ENCODE assay signal across 14 cellular contexts in the genomic region with DNA sequence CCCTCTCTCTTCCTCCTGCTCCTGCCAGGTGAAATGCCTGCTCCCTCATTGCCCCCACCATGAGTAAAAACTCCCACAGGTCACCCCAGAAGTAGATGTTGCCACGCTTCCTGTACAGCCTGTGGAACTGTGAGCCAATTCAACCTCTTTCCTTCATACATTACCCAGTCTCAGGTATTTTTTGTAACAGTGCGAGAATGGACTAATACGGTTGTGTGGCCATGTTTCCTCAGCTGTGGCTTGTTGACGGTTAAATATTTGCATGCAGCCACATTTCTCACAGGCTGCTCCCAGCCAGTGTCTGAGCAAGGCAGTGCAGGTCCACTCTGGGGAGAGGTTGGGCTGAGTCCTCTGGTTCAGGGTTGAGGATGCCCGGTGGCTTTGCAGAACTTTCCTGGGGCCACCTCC. TPM values are rescaled to one million over a fixed set of nuclear protein-coding genes. Genes with fewer than 3 reads are reported as not detected.
A peak's percentile ranks its signal among the peaks of the same experiment; 100 is the strongest.
DNase-seq lines count a peak whose midpoint lies in the region; ATAC-seq and TF ChIP-seq lines count a peak whose summit lies in the region.
"Had no signal": no experiment of that assay in that cellular context is flagged by ENCODE, and none has a peak within 500 bp of the region (broad histone marks: within the 10 kb centered on the region; RNA-seq: fewer than 3 reads in every experiment).

No MANE protein-coding gene starts in this region.

- peak; percentile 50 for DNase-seq in DMS53 (lab: John Stamatoyannopoulos, UW)
- DNase-seq in DMS53 treated with DMSO at 0.1 percent for 48 hours (lab: John Stamatoyannopoulos, UW; ENCODE audit: unreplicated experiment): no peak
- no peak for DNase-seq in dorsolateral prefrontal cortex
- no peak for DNase-seq in activated CD8-positive, alpha-beta memory T cell treated with anti-CD3 and anti-CD28 coated beads, Interleukin-2, amount 50 U/mL, for 4 hours
- no peak for DNase-seq in NCI-H1436 (lab: John Stamatoyannopoulos, UW)
- DNase-seq in PC-3: no peak
- DNase-seq: islet precursor cell; NCI-H2171; occipital lobe; stimulated activated CD4-positive, alpha-beta T cell treated with anti-CD3 and anti-CD28 coated beads, Interleukin-4, amount 100 ng/mL, for 24 hours; tibial artery had no signal

- no peak overlapping the region for H3K4me2 ChIP-seq in PC-3 (ENCODE audit: low read length)

- no peak overlapping the region for H2AFZ ChIP-seq in PC-3 (ENCODE audit: low read length)

- no peak overlapping the region for H3K27ac ChIP-seq in dorsolateral prefrontal cortex
- no peak overlapping the region for H3K27ac ChIP-seq in PC-3 (ENCODE audit: low read length)
- H3K27ac ChIP-seq: 22Rv1, tibial artery had no signal

- H3K79me2 ChIP-seq in PC-3 (ENCODE audit: low read length): no peaks in the 10 kb centered on the region

- ATAC-seq in HG02623 (IDR thresholded peaks at IDR 0.05; ENCODE audit: unreplicated experiment) (peak; percentile 70), HG03442 (IDR thresholded peaks at IDR 0.05; ENCODE audit: unreplicated experiment) (peak; percentile 71), PC-3 (no peak)

- POLR2A ChIA-PET in PC-3 (lab: Charles Lee; ENCODE audit: unreplicated experiment): no interaction called here

- CTCF ChIA-PET in PC-3 (lab: Charles Lee): interaction anchor here (0.7 kb wide), 1 partner anchor 10 kb away, joined by 3 read pairs; no protein-coding TSS in a partner anchor

- H3F3A ChIP-seq in PC-3 (ENCODE audit: low read length, unreplicated experiment): no peaks in the 10 kb centered on the region

- peaks cover 8% of the 10 kb centered on the region for H3K4me1 ChIP-seq in PC-3 (ENCODE audit: insufficient read depth, low read length)

- H4K20me1 ChIP-seq in PC-3 (ENCODE audit: low read length): no peaks in the 10 kb centered on the region

- no peaks in the 10 kb centered on the region for H3K36me3 ChIP-seq in PC-3 (ENCODE audit: low read depth, low read length)
- H3K36me3 ChIP-seq: tibial artery had no signal

- H3K4me3 ChIP-seq in dorsolateral prefrontal cortex (no peak overlapping the region), PC-3 (ENCODE audit: low read length) (no peak overlapping the region)
- H3K4me3 ChIP-seq: tibial artery had no signal

- H3K9me2 ChIP-seq in PC-3 (replicated peaks; ENCODE audit: low read length): no peaks in the 10 kb centered on the region

- intact Hi-C loops in dorsolateral prefrontal cortex (cut with DNase I): loop anchor here (5.0 to 10.0 kb wide), 2 partner anchors 543 to 706 kb away; no protein-coding TSS in a partner anchor
- intact Hi-C loops in PC-3 (cut with micrococcal nuclease): no loop called here

- no peak overlapping the region for H3K9ac ChIP-seq in PC-3 (ENCODE audit: low read length)

- TF ChIP-seq CTCF in dorsolateral prefrontal cortex (IDR thresholded peaks at IDR 0.05 in 54 of 56, conservative IDR thresholded peaks at IDR 0.05 in 2 of 56; ENCODE audit: low read depth in 1 of 56, partially characterized antibody in 56 of 56): no peak
- no peak for TF ChIP-seq CTCF in PC-3 (conservative IDR thresholded peaks at IDR 0.05; ENCODE audit: low read depth, low read length)

- H3K27me3 ChIP-seq in dorsolateral prefrontal cortex (no peaks in the 10 kb centered on the region), PC-3 (ENCODE audit: low read length) (no peaks in the 10 kb centered on the region)
- H3K27me3 ChIP-seq: tibial artery had no signal

- H3K9me3 ChIP-seq in PC-3 (ENCODE audit: low read length): no peaks in the 10 kb centered on the region
- H3K9me3 ChIP-seq: tibial artery had no signal

- BruUV-seq in PC-3 (replicated peaks; lab: Mats Ljungman, UMichigan): no TSS peak

RNA-seq across cellular contexts. Expression of a gene that starts 27.8 kb away (rescaled TPM):
- total RNA-seq in dorsolateral prefrontal cortex (100 to 1,000 TPM in 40 of 120 experiments, 10 to 100 TPM in 80; 37.8 to 117 (median 92.3) TPM), PC-3 (2014; rRNA removed) (109 and 111 TPM in 2 replicates)
